ENCODE assay signal across 16 cellular contexts in genomic region chr4:112213850-112214249, GRCh38. TPM values are rescaled to one million over a fixed set of nuclear protein-coding genes. Genes with fewer than 3 reads are reported as not detected.
DNase-seq lines count a peak whose midpoint lies in the region; ATAC-seq and TF ChIP-seq lines count a peak whose summit lies in the region.
"Had no signal": no experiment of that assay in that cellular context is flagged by ENCODE, and none has a peak within 500 bp of the region (broad histone marks: within the 10 kb centered on the region; RNA-seq: fewer than 3 reads in every experiment).

No MANE protein-coding gene starts in this region.

- H4K8ac ChIP-seq in IMR-90 (ENCODE audit: low read depth in 2 of 2, low read length in 2 of 2) = no peak overlapping the region

- H4K20me1 ChIP-seq in IMR-90 (ENCODE audit: insufficient read depth, low read length) = no peaks in the 10 kb centered on the region

- no peak overlapping the region for H2AK5ac ChIP-seq in IMR-90 (ENCODE audit: low read depth, low read length)

- no peak overlapping the region for H2BK15ac ChIP-seq in IMR-90 (ENCODE audit: low read depth, low read length)

- no peak overlapping the region for H3K23ac ChIP-seq in IMR-90 (ENCODE audit: low read depth, low read length)

- H4K5ac ChIP-seq in IMR-90 (ENCODE audit: low read depth, low read length) = no peak overlapping the region

- no peaks in the 10 kb centered on the region for H3K9me3 ChIP-seq in IMR-90 (ENCODE audit: control insufficient read depth, insufficient read depth, low read length)
- H3K9me3 ChIP-seq: prostate gland, vagina had no signal

- BruUV-seq in IMR-90 (replicated peaks; lab: Mats Ljungman, UMichigan) = no TSS peak

- H3K14ac ChIP-seq in IMR-90 (replicated peaks; ENCODE audit: low read depth, low read length) = no peak overlapping the region

- no peak overlapping the region for H2AFZ ChIP-seq in IMR-90 (replicated peaks; ENCODE audit: low read length, poor library complexity)

- H3K4ac ChIP-seq in IMR-90 (ENCODE audit: low read depth, low read length) = no peak overlapping the region

- H2AK9ac ChIP-seq in IMR-90 (replicated peaks; ENCODE audit: low read depth, low read length, poor library complexity) = no peak overlapping the region

- H3K27me3 ChIP-seq in IMR-90 (ENCODE audit: control insufficient read depth, insufficient read depth, low read length) = no peaks in the 10 kb centered on the region
- H3K27me3 ChIP-seq: vagina had no signal

- no peak overlapping the region for H2BK20ac ChIP-seq in IMR-90 (ENCODE audit: low read depth, low read length)

- no peak for TF ChIP-seq POLR2A in IMR-90 (IDR thresholded peaks at IDR 0.05; ENCODE audit: low read depth, low read length)

- H3K4me2 ChIP-seq in IMR-90 (ENCODE audit: low read depth, low read length) = peak overlapping the region; percentile 58; the same call in 1 of the 2 replicates

- H3K79me1 ChIP-seq in IMR-90 (ENCODE audit: low read depth in 1 of 2, low read length in 2 of 2) = no peaks in the 10 kb centered on the region

- no peaks in the 10 kb centered on the region for H3K9me1 ChIP-seq in IMR-90 (ENCODE audit: insufficient read depth, low read length)

- DNase-seq in AG08395 (ENCODE audit: low spot score) (peak; percentile 56), IMR-90 (peak; percentile 90), SIG-M5 treated with dmso at 0.1 percent for 504 hours (lab: John Stamatoyannopoulos, UW; ENCODE audit: unreplicated experiment) (peak; percentile 82), fibroblast of mammary gland (ENCODE audit: low read depth) (peak; percentile 90), SKM-1 treated with dmso at 0.1 percent for 144 hours (lab: John Stamatoyannopoulos, UW; ENCODE audit: unreplicated experiment) (no peak), NCI-H1092 (lab: John Stamatoyannopoulos, UW) (no peak)
- DNase-seq: activated CD4-positive, alpha-beta T cell treated with anti-CD3 and anti-CD28 coated beads, Interleukin-2, amount 10 ng/mL, durations not matched to agents 7 days and 5 days; activated effector memory CD4-positive, alpha-beta T cell treated with Interleukin-2 at 50 U/mL for 16 hours; caudate nucleus; NCI-H2081; stimulated activated CD4-positive, alpha-beta T cell treated with anti-CD3 and anti-CD28 coated beads, Interleukin-4, amount 100 ng/mL, for 24 hours; stimulated activated naive CD4-positive, alpha-beta T cell had no signal

- H2BK120ac ChIP-seq in IMR-90 (ENCODE audit: low read depth, low read length) = no peak overlapping the region

- no peak overlapping the region; the same call in 1 of the 2 replicates for H3K18ac ChIP-seq in IMR-90 (ENCODE audit: low read depth, low read length)

- H3K36me3 ChIP-seq in IMR-90 (ENCODE audit: control insufficient read depth, insufficient read depth, low read length) = no peaks in the 10 kb centered on the region
- H3K36me3 ChIP-seq: prostate gland, vagina had no signal

- TF ChIP-seq RAD21 in IMR-90 (IDR thresholded peaks at IDR 0.05; ENCODE audit: low read length) = no peak

- peak; percentile 90 for ATAC-seq in IMR-90 (ENCODE audit: low read depth)
- ATAC-seq in GM19324 (IDR thresholded peaks at IDR 0.05; ENCODE audit: low FRiP score, unreplicated experiment) = no peak
- ATAC-seq in HG02763 (IDR thresholded peaks at IDR 0.05; ENCODE audit: unreplicated experiment) = no peak

- no peak overlapping the region for H4K91ac ChIP-seq in IMR-90 (ENCODE audit: insufficient read depth, low read depth, low read length)

- peak overlapping the region; percentile 49; the same call in 1 of the 2 replicates for H3K27ac ChIP-seq in IMR-90 (ENCODE audit: insufficient read depth, low read length)
- H3K27ac ChIP-seq: prostate gland, vagina had no signal

- WGBS in IMR-90 (ENCODE audit: extremely low coverage in 2 of 2, insufficient read length in 1 of 2), 2 experiments = no CpG with 5 or more reads among the region's 3 CpGs

- H2BK5ac ChIP-seq in IMR-90 (ENCODE audit: low read depth, low read length, poor library complexity, severe bottlenecking) = peak overlapping the region; percentile 56

- H3K4me1 ChIP-seq in IMR-90 (ENCODE audit: control insufficient read depth, insufficient read depth, low read length) = peaks cover 3% of the 10 kb centered on the region
- H3K4me1 ChIP-seq: prostate gland, vagina had no signal

- POLR2A ChIA-PET in IMR-90 (lab: Charles Lee; ENCODE audit: unreplicated experiment) = no interaction called here

- TF ChIP-seq CTCF in IMR-90 (conservative IDR thresholded peaks at IDR 0.05; ENCODE audit: low read depth, low read length) (no peak), fibroblast of mammary gland (conservative IDR thresholded peaks at IDR 0.05; ENCODE audit: control insufficient read depth, insufficient read depth, low read depth, low read length) (no peak)

- H3K56ac ChIP-seq in IMR-90 (ENCODE audit: extremely low read depth, insufficient read depth, low read length) = no peak overlapping the region

- in situ Hi-C loops in IMR-90 (cut with MboI; ENCODE audit: low sequenced_read_pairs) = no loop called here

- CTCF ChIA-PET in IMR-90 (lab: Yijun Ruan, JAX) = interaction anchor here (0.8 to 1.5 kb wide), 7 partner anchors 12 to 115 kb away, joined by 3 to 6 read pairs (median 4); partner anchors contain the start of gene AP1AR

- intact Hi-C loops in IMR-90 (cut with micrococcal nuclease) = loop anchor here (1.0 to 2.0 kb wide), 2 partner anchors 17 to 21 kb away; partner anchors contain the start of gene AP1AR

- dilution Hi-C loops in IMR-90 (cut with HindIII; ENCODE audit: low sequenced_read_pairs, unreplicated experiment) = no loop called here

- no peak overlapping the region for H3K4me3 ChIP-seq in IMR-90 (ENCODE audit: insufficient read depth, low read depth, low read length)
- no peak overlapping the region for H3K4me3 ChIP-seq in fibroblast of mammary gland (ENCODE audit: control insufficient read depth, low read depth, low read length)
- H3K4me3 ChIP-seq: prostate gland, vagina had no signal

- no peak overlapping the region for H3K9ac ChIP-seq in IMR-90 (ENCODE audit: low read depth, low read length)

TF ChIP-seq in IMR-90, 13 proteins besides CTCF, POLR2A, EP300 and RAD21:
- no peak for TF ChIP-seq SMC3 (IDR thresholded peaks at IDR 0.05; ENCODE audit: low read depth, low read length)
- TF ChIP-seq RCOR1 (IDR thresholded peaks at IDR 0.05; ENCODE audit: insufficient replicate concordance, low read length) = no peak
- TF ChIP-seq USF2 (IDR thresholded peaks at IDR 0.05; ENCODE audit: low read depth, low read length) = no peak
- peak; percentile 86 for TF ChIP-seq FOS (IDR thresholded peaks at IDR 0.05; ENCODE audit: low read depth, low read length)
- TF ChIP-seq ELK1 (IDR thresholded peaks at IDR 0.05; ENCODE audit: borderline replicate concordance, low read depth, low read length) = no peak
- TF ChIP-seq MXI1 (IDR thresholded peaks at IDR 0.05; ENCODE audit: borderline replicate concordance, low read depth, low read length) = no peak
- peak; percentile 99 for TF ChIP-seq CEBPB (IDR thresholded peaks at IDR 0.05; ENCODE audit: low read depth, low read length)
- no peak for TF ChIP-seq RFX5 (IDR thresholded peaks at IDR 0.05; ENCODE audit: low read depth, low read length)
- TF ChIP-seq NFE2L2 (IDR thresholded peaks at IDR 0.05; ENCODE audit: low read depth, low read length) = no peak
- no peak for TF ChIP-seq CHD1 (IDR thresholded peaks at IDR 0.05; ENCODE audit: low read depth, low read length)
- 0 out of 2 replicates have a peak, but pooled peaks have one; percentile 2 for TF ChIP-seq MAFK (IDR thresholded peaks at IDR 0.05; ENCODE audit: low read depth, low read length)

RNA-seq across cellular contexts. Expression of gene AP1AR, which starts 17.7 kb away (rescaled TPM):
- total RNA-seq in IMR-90 (2012; rRNA removed) = 4.7 and 8.3 TPM in 2 replicates
- 3.3 and 4.0 TPM in 2 replicates for polyA plus RNA-seq in IMR-90 (2012; rRNA removed)
- polyA plus RNA-seq in IMR-90 (2012; cell fraction: cytosol; rRNA removed) = 3.6 and 3.8 TPM in 2 replicates
- polyA plus RNA-seq in IMR-90 (2012; cell fraction: nucleus; rRNA removed; ENCODE audit: low replicate concordance) = 3.3 and 5.4 TPM in 2 replicates

Comparison
In these comparisons a context has a peak if more than half of its experiments do, and no peak if none do; other contexts are left out.
1. DNase-seq: peak in AG08395 (single experiment), IMR-90 (single experiment), SIG-M5 treated with dmso at 0.1 percent for 504 hours (single experiment) and fibroblast of mammary gland (single experiment); none in SKM-1 treated with dmso at 0.1 percent for 144 hours (single experiment) and NCI-H1092 (single experiment).